In genomic region chr7:141011443-141011842, GRCh38 we compare ENCODE assay signal across 2 cellular contexts.
"Had no signal": no experiment of that assay in that cellular context is flagged by ENCODE, and none has a peak within 500 bp of the region (broad histone marks: within the 10 kb centered on the region; RNA-seq: fewer than 3 reads in every experiment).

No MANE protein-coding gene starts in this region.

- H3K27me3 Mint-ChIP-seq: stimulated activated naive CD8-positive, alpha-beta T cell treated with anti-CD3 and anti-CD28 coated beads, Interleukin-15, amount 100 ng/mL, for 72 hours had no signal

- H3K4me3 Mint-ChIP-seq: activated CD4-positive, alpha-beta memory T cell treated with anti-CD3 and anti-CD28 coated beads, Interleukin-2, amount 10 ng/mL, durations not matched to agents 7 days and 5 days had no signal
